In the genomic region with DNA sequence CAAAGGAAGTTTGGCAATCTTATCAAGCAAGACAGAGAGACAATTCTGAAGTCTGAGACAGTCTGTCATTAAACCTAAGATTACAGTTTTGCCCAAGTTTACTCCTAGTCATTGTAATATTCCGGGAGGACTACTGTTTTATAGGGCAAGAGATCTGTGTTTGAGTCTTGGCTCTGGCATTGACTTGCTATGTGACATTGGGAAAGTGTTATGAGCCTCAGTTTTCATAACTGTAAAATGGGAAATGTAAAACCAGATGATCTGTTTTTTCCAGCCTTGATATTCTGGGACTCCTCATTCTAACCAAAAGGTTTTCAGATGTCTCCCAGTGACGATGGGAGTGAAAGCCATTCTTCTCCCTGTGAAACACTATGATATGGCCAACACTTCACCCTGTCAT, we compare ENCODE assay signal across 39 cellular contexts. TPM values are rescaled to one million over a fixed set of nuclear protein-coding genes. Genes with fewer than 3 reads are reported as not detected.
"Had no signal": no experiment of that assay in that cellular context is flagged by ENCODE, and none has a peak within 500 bp of the region (broad histone marks: within the 10 kb centered on the region; RNA-seq: fewer than 3 reads in every experiment).

No MANE protein-coding gene starts in this region.

- DNase-seq: Karpas-422, Kasumi-1, MG63, MM.1S, MV-4-11, NCI-H1048, NCI-H1092, NCI-H1092 treated with DMSO at 0.1 percent for 48 hours, NCI-H1105, NCI-H1105 treated with DMSO at 0.1 percent for 48 hours, NCI-H1417, NCI-H1417 treated with DMSO at 0.1 percent for 48 hours, NCI-H1436, NCI-H1436 treated with DMSO at 0.1 percent for 48 hours, NCI-H146, NCI-H1694, NCI-H1694 treated with DMSO at 0.1 percent for 48 hours, NCI-H187, NCI-H187 treated with DMSO at 0.1 percent for 48 hours, NCI-H1930, NCI-H2029, NCI-H2029 treated with DMSO at 0.1 percent for 48 hours, NCI-H2081, NCI-H2081 treated with DMSO at 0.1 percent for 48 hours, NCI-H2107, NCI-H2171, NCI-H2171 treated with DMSO at 0.1 percent for 48 hours, NCI-H2227 treated with DMSO at 0.1 percent for 48 hours, NCI-H226, NCI-H345, NCI-H446, NCI-H446 treated with DMSO at 0.1 percent for 48 hours, NCI-H510A, NCI-H510A treated with DMSO at 0.1 percent for 48 hours, NCI-H524 had no signal

- H3K9me3 ChIP-seq: MG63 had no signal

- H3K36me3 ChIP-seq: MG63 had no signal

- H3K4me3 ChIP-seq: MG63 had no signal

RNA-seq across cellular contexts. Expression of a gene that starts 24.3 kb away (rescaled TPM):
- total RNA-seq: LHCN-M2, MCF 10A had no signal

RNA-seq across cellular contexts. Expression of a gene that starts 29.9 kb away (rescaled TPM):
- total RNA-seq: LHCN-M2, M059J, MCF 10A, NCI-H460 had no signal
